In genomic region chr16:81394966-81395655, GRCh38 we compare ENCODE assay signal across 18 cellular contexts. TPM values are rescaled to one million over a fixed set of nuclear protein-coding genes. Genes with fewer than 3 reads are reported as not detected.
DNase-seq lines count a peak whose midpoint lies in the region; ATAC-seq and TF ChIP-seq lines count a peak whose summit lies in the region.
"Had no signal": no experiment of that assay in that cellular context is flagged by ENCODE, and none has a peak within 500 bp of the region (broad histone marks: within the 10 kb centered on the region; RNA-seq: fewer than 3 reads in every experiment).

No MANE protein-coding gene starts in this region.

- H3K9me3 ChIP-seq in cardiac muscle cell (ENCODE audit: low read depth) (no peaks in the 10 kb centered on the region), mucosa of descending colon (no peaks in the 10 kb centered on the region), subcutaneous abdominal adipose tissue (ENCODE audit: control insufficient read depth in 5 of 5, low read length in 5 of 5) (peaks cover 0 to 9% (median 8%) of the 10 kb centered on the region in 5 donors), H9 (ENCODE audit: control insufficient read depth, low read depth, low read length) (no peaks in the 10 kb centered on the region)

- ATAC-seq in WTC11 (no peak), mucosa of descending colon (peak; percentile 17), HG02571 (IDR thresholded peaks at IDR 0.05; ENCODE audit: unreplicated experiment) (no peak)
- ATAC-seq: stimulated activated memory B cell treated with anti-CD40 and anti-IgM and Interleukin-4, amounts not matched to agents 10 μg/mL and 1 μg/mL and 100 μg/mL, for 72 hours had no signal

- no peaks in the 10 kb centered on the region for H4K20me1 ChIP-seq in H9 (ENCODE audit: control insufficient read depth, insufficient read depth, insufficient read length)

- POLR2A ChIA-PET in WTC11 (lab: Charles Lee): no interaction called here

- H3K23me2 ChIP-seq in H9 (ENCODE audit: insufficient read length, low read depth, low read length, poor library complexity, severe bottlenecking): no peaks in the 10 kb centered on the region

- no peak overlapping the region for H3K4ac ChIP-seq in H9 (ENCODE audit: low read depth, low read length)

- H2BK20ac ChIP-seq in H9 (ENCODE audit: low read depth, low read length, poor library complexity, severe bottlenecking): no peak overlapping the region

- CTCF ChIA-PET in WTC11 (lab: Charles Lee): interaction anchor here (0.6 to 1.3 kb wide), 4 partner anchors 9 to 302 kb away, joined by 3 to 4 read pairs (median 3); no protein-coding TSS in a partner anchor

- H2AFZ ChIP-seq in H9 (ENCODE audit: low read length): no peak overlapping the region

- no peak overlapping the region for H3K4me2 ChIP-seq in H9 (ENCODE audit: insufficient read depth, insufficient read length, low read length)

- WGBS in H9 (ENCODE audit: extremely low coverage, insufficient read length, low lambda C conversion rate): no CpG with 5 or more reads among the region's 13 CpGs

- H3K27me3 ChIP-seq in cardiac muscle cell: no peaks in the 10 kb centered on the region
- peaks cover 0 to 3% (median 0%) of the 10 kb centered on the region in 5 donors for H3K27me3 ChIP-seq in subcutaneous abdominal adipose tissue (ENCODE audit: control insufficient read depth in 5 of 5, insufficient read depth in 4 of 5, low read length in 5 of 5)
- H3K27me3 ChIP-seq in H9 (ENCODE audit: insufficient read depth, low read length): no peaks in the 10 kb centered on the region

- H3K27me3 Mint-ChIP-seq in WTC11 (ENCODE audit: low read depth) (no peaks in the 10 kb centered on the region; the same call in 1 of the 2 replicates), H9 (ENCODE audit: low read depth) (peaks cover 2% of the 10 kb centered on the region)
- H3K27me3 Mint-ChIP-seq: activated CD4-positive, alpha-beta memory T cell treated with anti-CD3 and anti-CD28 coated beads for 36 hours; activated naive CD4-positive, alpha-beta T cell treated with anti-CD3 and anti-CD28 coated beads, Interleukin-2, amount 50 U/mL, for 24 hours; naive B cell; stimulated activated memory B cell treated with anti-CD40 and anti-IgM and Interleukin-4, amounts not matched to agents 10 μg/mL and 1 μg/mL and 100 μg/mL, for 72 hours had no signal

- H3K9ac ChIP-seq in subcutaneous abdominal adipose tissue (ENCODE audit: low read length in 5 of 5): no peak overlapping the region
- H3K9ac ChIP-seq in H9 (ENCODE audit: extremely low read depth, insufficient read length, low read length): no peak overlapping the region

- peaks cover 13% of the 10 kb centered on the region for H3K9me3 Mint-ChIP-seq in WTC11
- peaks cover 2 to 8% of the 10 kb centered on the region in 2 experiments; a peak in 4 of 5 replicates for H3K9me3 Mint-ChIP-seq in H9
- H3K9me3 Mint-ChIP-seq: activated naive CD4-positive, alpha-beta T cell treated with anti-CD3 and anti-CD28 coated beads, Interleukin-2, amount 50 U/mL, for 24 hours; stimulated activated memory B cell treated with anti-CD40 and anti-IgM and Interleukin-4, amounts not matched to agents 10 μg/mL and 1 μg/mL and 100 μg/mL, for 72 hours had no signal

- no peaks in the 10 kb centered on the region for H3K79me2 ChIP-seq in H9 (ENCODE audit: insufficient read depth, low read length)

- no peak overlapping the region for H4K5ac ChIP-seq in H9 (ENCODE audit: insufficient read length, low read depth, low read length)

- peak overlapping the region; percentile 60 for H3K27ac ChIP-seq in cardiac muscle cell
- peak overlapping the region; percentile 54 for H3K27ac ChIP-seq in subcutaneous abdominal adipose tissue (ENCODE audit: low read depth, low read length)
- no peak overlapping the region for H3K27ac ChIP-seq in H9 (ENCODE audit: insufficient read length, low read depth, low read length)
- H3K27ac ChIP-seq: WERI-Rb-1 had no signal

- H3K4me3 ChIP-seq in cardiac muscle cell: no peak overlapping the region
- H3K4me3 ChIP-seq in mucosa of descending colon: no peak overlapping the region
- no peak overlapping the region for H3K4me3 ChIP-seq in subcutaneous abdominal adipose tissue (ENCODE audit: low read depth in 1 of 5, low read length in 5 of 5)

- H3K23ac ChIP-seq in H9 (ENCODE audit: insufficient read length, low read depth, low read length): no peak overlapping the region

- H3K4me1 Mint-ChIP-seq in WTC11: no peaks in the 10 kb centered on the region
- no peaks in the 10 kb centered on the region for H3K4me1 Mint-ChIP-seq in H9
- H3K4me1 Mint-ChIP-seq: activated naive CD4-positive, alpha-beta T cell treated with anti-CD3 and anti-CD28 coated beads, Interleukin-2, amount 50 U/mL, for 24 hours; naive B cell had no signal

- DNase-seq in WTC11 (ENCODE audit: low spot score) (no peak), cardiac muscle cell (ENCODE audit: low read depth in 1 of 2, low spot score in 1 of 2) (peak in 1 of 2 donors; percentile 68), mucosa of descending colon (no peak), H9 (no peak), putamen (ENCODE audit: low spot score) (no peak)
- DNase-seq: activated CD4-positive, alpha-beta memory T cell treated with anti-CD3 and anti-CD28 coated beads for 36 hours; activated T-cell treated with anti-CD3 and anti-CD28 coated beads, Interleukin-2, amount 50 U/mL, for 48 hours; cortex of kidney; H7; naive B cell; NCI-H2029; NCI-H510A treated with DMSO at 0.1 percent for 48 hours; T-helper 1 cell; WERI-Rb-1 had no signal

- intact Hi-C loops in mucosa of descending colon (cut with DNase I, micrococcal nuclease): no loop called here

- H3K4me1 ChIP-seq in cardiac muscle cell (ENCODE audit: low read depth) (peaks cover 2% of the 10 kb centered on the region), mucosa of descending colon (ENCODE audit: low read depth) (no peaks in the 10 kb centered on the region), subcutaneous abdominal adipose tissue (ENCODE audit: control insufficient read depth in 5 of 5, insufficient read depth in 5 of 5, low read length in 5 of 5) (peaks cover 0 to 21% (median 0%) of the 10 kb centered on the region in 5 donors), H9 (ENCODE audit: insufficient read depth, low read length) (no peaks in the 10 kb centered on the region)

- H3T11ph ChIP-seq in H9 (ENCODE audit: low read length): no peak overlapping the region

- H2BK12ac ChIP-seq in H9 (ENCODE audit: insufficient read length, low read depth, low read length): no peak overlapping the region

- no peaks in the 10 kb centered on the region for H3K79me1 ChIP-seq in H9 (ENCODE audit: insufficient read depth, low read depth, low read length, poor library complexity, severe bottlenecking)

- H2AK5ac ChIP-seq in H9 (ENCODE audit: insufficient read length, low read length): no peak overlapping the region

- H3K4me3 Mint-ChIP-seq in WTC11 (no peak overlapping the region), H9 (no peak overlapping the region)
- H3K4me3 Mint-ChIP-seq: activated CD4-positive, alpha-beta memory T cell treated with anti-CD3 and anti-CD28 coated beads for 36 hours; activated naive CD4-positive, alpha-beta T cell treated with anti-CD3 and anti-CD28 coated beads, Interleukin-2, amount 50 U/mL, for 24 hours; naive B cell; stimulated activated memory B cell treated with anti-CD40 and anti-IgM and Interleukin-4, amounts not matched to agents 10 μg/mL and 1 μg/mL and 100 μg/mL, for 72 hours had no signal

- H3K14ac ChIP-seq in H9 (ENCODE audit: insufficient read depth, low read length): no peak overlapping the region

- TF ChIP-seq CTCF in WTC11 (IDR thresholded peaks at IDR 0.05) (no peak), cardiac muscle cell (IDR thresholded peaks at IDR 0.05; ENCODE audit: low read depth, low read length) (no peak), mucosa of descending colon (IDR thresholded peaks at IDR 0.05) (no peak), H9 (conservative IDR thresholded peaks at IDR 0.05) (no peak)

- no peak overlapping the region for H3K18ac ChIP-seq in H9 (ENCODE audit: insufficient read length, low read depth, low read length)

- no peak overlapping the region for H3K56ac ChIP-seq in H9 (ENCODE audit: insufficient read length, low read depth, low read length)

- H3K36me3 Mint-ChIP-seq in WTC11 (peaks cover 12% of the 10 kb centered on the region), H9 (ENCODE audit: insufficient read depth in 1 of 3, low read depth in 3 of 3) (peaks cover 2 to 15% (median 11%) of the 10 kb centered on the region in 3 experiments; a peak in 6 of 7 replicates)
- H3K36me3 Mint-ChIP-seq: naive B cell had no signal

- no peak overlapping the region for H2BK5ac ChIP-seq in H9 (ENCODE audit: insufficient read length, low read length)

- H4K8ac ChIP-seq in H9 (replicated peaks; ENCODE audit: insufficient read length, low read depth, low read length): no peak overlapping the region

- H4K91ac ChIP-seq in H9 (ENCODE audit: insufficient read length, low read depth, low read length): no peak overlapping the region

- H2BK15ac ChIP-seq in H9 (ENCODE audit: low read depth, low read length): no peak overlapping the region

- H3K36me3 ChIP-seq in cardiac muscle cell: no peaks in the 10 kb centered on the region
- no peaks in the 10 kb centered on the region for H3K36me3 ChIP-seq in mucosa of descending colon (ENCODE audit: low read depth)
- peaks cover 0 to 13% (median 10%) of the 10 kb centered on the region in 5 donors for H3K36me3 ChIP-seq in subcutaneous abdominal adipose tissue (ENCODE audit: control insufficient read depth in 5 of 5, insufficient read depth in 5 of 5, low read length in 5 of 5)
- H3K36me3 ChIP-seq: WERI-Rb-1 had no signal

- H3K27ac Mint-ChIP-seq in WTC11 (peak overlapping the region; percentile 37; the same call in 1 of the 2 replicates), H9 (peak overlapping the region in 1 of 3 experiments; percentile 45; a peak in 1 of 7 replicates)
- H3K27ac Mint-ChIP-seq: activated CD4-positive, alpha-beta memory T cell treated with anti-CD3 and anti-CD28 coated beads for 36 hours; activated naive CD4-positive, alpha-beta T cell treated with anti-CD3 and anti-CD28 coated beads, Interleukin-2, amount 50 U/mL, for 24 hours; naive B cell; stimulated activated memory B cell treated with anti-CD40 and anti-IgM and Interleukin-4, amounts not matched to agents 10 μg/mL and 1 μg/mL and 100 μg/mL, for 72 hours had no signal

- no peak overlapping the region for H2BK120ac ChIP-seq in H9 (ENCODE audit: low read depth, low read length, poor library complexity, severe bottlenecking)

TF ChIP-seq in WTC11, 78 proteins besides CTCF, POLR2A, EP300 and RAD21 (continues in another document):
- TF ChIP-seq JUN (CRISPR knock-in tag; IDR thresholded peaks at IDR 0.05) (no peak), ZNF317 (CRISPR knock-in tag; IDR thresholded peaks at IDR 0.05; ENCODE audit: borderline replicate concordance, low read depth) (no peak)

RNA-seq across cellular contexts. Expression of gene CMIP, which starts 49.5 kb away (rescaled TPM):
- total RNA-seq in WTC11 (2021) (57.0 to 63.7 TPM (median 59.6 TPM) in 3 replicates), cardiac muscle cell (16.6 and 22.2 TPM in 2 replicates), mucosa of descending colon (100 to 1,000 TPM in 1 of 3 donors, 10 to 100 TPM in 2; 73.3 to 127 (median 79.8) TPM), H9 (2021) (48.2 and 49.7 TPM in 2 replicates)
- 1.6 and 1.8 TPM in 2 replicates for polyA plus RNA-seq in cardiac muscle cell
